10 cellular contexts compared by ENCODE assay signal in the genomic region with DNA sequence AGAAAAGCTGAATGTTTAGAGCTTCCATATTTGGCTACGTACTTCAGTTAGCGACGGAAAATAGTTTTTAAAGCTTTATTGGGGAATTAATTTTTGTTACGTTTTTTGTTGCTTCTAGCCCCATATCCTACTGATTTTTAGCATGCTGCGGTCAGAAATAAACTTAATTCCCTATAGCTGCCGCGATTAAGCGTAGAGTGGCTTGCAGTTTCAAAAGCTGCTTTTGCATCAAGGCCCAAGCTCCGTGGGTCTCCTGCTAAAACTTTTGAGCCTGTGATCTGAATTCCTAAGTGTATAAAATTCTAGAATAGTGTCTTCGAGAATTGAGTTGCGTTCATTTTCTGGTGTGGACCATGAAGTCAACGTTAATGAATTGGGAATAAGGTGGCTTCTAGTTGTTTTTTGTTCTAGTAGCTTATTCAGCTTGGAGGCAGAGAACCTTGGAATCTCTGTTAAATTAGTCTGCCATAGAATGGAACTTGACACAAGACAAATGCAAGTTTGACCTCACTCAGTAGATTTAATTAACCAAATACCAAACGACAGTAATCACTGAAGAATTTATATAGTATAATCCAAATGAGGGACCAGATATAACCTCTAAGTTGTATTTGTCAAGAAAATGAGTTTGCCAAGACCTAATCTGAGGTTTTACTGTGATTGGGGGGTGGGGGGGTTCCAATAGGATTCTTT. TPM values are rescaled to one million over a fixed set of nuclear protein-coding genes. Genes with fewer than 3 reads are reported as not detected.
DNase-seq lines count a peak whose midpoint lies in the region; ATAC-seq and TF ChIP-seq lines count a peak whose summit lies in the region.
"Had no signal": no experiment of that assay in that cellular context is flagged by ENCODE, and none has a peak within 500 bp of the region (broad histone marks: within the 10 kb centered on the region; RNA-seq: fewer than 3 reads in every experiment).

No MANE protein-coding gene starts in this region.

- ATAC-seq in lower lobe of right lung (no peak), HG03159 (IDR thresholded peaks at IDR 0.05; ENCODE audit: unreplicated experiment) (no peak)

- H3K9me3 ChIP-seq in lower lobe of right lung = no peaks in the 10 kb centered on the region
- no peaks in the 10 kb centered on the region for H3K9me3 ChIP-seq in transverse colon

- H3K36me3 ChIP-seq in lower lobe of right lung (no peaks in the 10 kb centered on the region), transverse colon (no peaks in the 10 kb centered on the region)

- H3K27me3 Mint-ChIP-seq in activated naive CD4-positive, alpha-beta T cell treated with anti-CD3 and anti-CD28 coated beads, Interleukin-2, amount 10 ng/mL, durations not matched to agents 7 days and 5 days = no peaks in the 10 kb centered on the region

- WGBS in transverse colon (ENCODE audit: low coverage in 1 of 2), 2 donors = 6 to 7% methylated on average over 13 of the region's 13 CpGs

- TF ChIP-seq CTCF in astrocyte of the spinal cord (IDR thresholded peaks at IDR 0.05; ENCODE audit: low read depth, low read length) (no peak), lower lobe of right lung (IDR thresholded peaks at IDR 0.05) (no peak), transverse colon (IDR thresholded peaks at IDR 0.05) (no peak)

- peak overlapping the region; percentile 95 for H3K27ac ChIP-seq in lower lobe of right lung
- H3K27ac ChIP-seq in transverse colon = peak overlapping the region; percentile 93 to 97 (median 96)

- in situ Hi-C loops in astrocyte of the spinal cord (cut with HindIII; ENCODE audit: low sequenced_read_pairs) = no loop called here
- in situ Hi-C loops in transverse colon (cut with MboI; ENCODE audit: low pct_ligation_motif_present in 1 of 4, low pct_unique_long_range_greater_than_20kb in 1 of 4, low sequenced_read_pairs in 3 of 4) = no loop called here

- H3K4me3 Mint-ChIP-seq in activated naive CD4-positive, alpha-beta T cell treated with anti-CD3 and anti-CD28 coated beads, Interleukin-2, amount 10 ng/mL, durations not matched to agents 7 days and 5 days = peak overlapping the region; percentile 96

- CTCF ChIA-PET in activated naive CD4-positive, alpha-beta T cell treated with anti-CD3 and anti-CD28 coated beads, Interleukin-2, amount 10 ng/mL, durations not matched to agents 7 days and 5 days (lab: Charles Lee) = interaction anchor here (1.2 kb wide), 1 partner anchor 15 kb away, joined by 3 read pairs; no protein-coding TSS in a partner anchor

- H3K4me3 ChIP-seq in astrocyte of the spinal cord (ENCODE audit: low read depth, low read length) = peak overlapping the region; percentile 97
- H3K4me3 ChIP-seq in lower lobe of right lung = peak overlapping the region; percentile 95
- H3K4me3 ChIP-seq in transverse colon = peak overlapping the region; percentile 85 to 99 (median 91)

- no peaks in the 10 kb centered on the region for H3K27me3 ChIP-seq in lower lobe of right lung (ENCODE audit: low read depth)
- no peaks in the 10 kb centered on the region for H3K27me3 ChIP-seq in transverse colon

- H3K4me1 ChIP-seq in lower lobe of right lung (peaks cover 53% of the 10 kb centered on the region), transverse colon (peaks cover 15 to 56% (median 23%) of the 10 kb centered on the region in 4 donors)

- H3K9me3 Mint-ChIP-seq in activated naive CD4-positive, alpha-beta T cell treated with anti-CD3 and anti-CD28 coated beads, Interleukin-2, amount 10 ng/mL, durations not matched to agents 7 days and 5 days = no peaks in the 10 kb centered on the region

- peaks cover 40% of the 10 kb centered on the region for H3K4me1 Mint-ChIP-seq in activated naive CD4-positive, alpha-beta T cell treated with anti-CD3 and anti-CD28 coated beads, Interleukin-2, amount 10 ng/mL, durations not matched to agents 7 days and 5 days

- DNase-seq in activated naive CD4-positive, alpha-beta T cell treated with anti-CD3 and anti-CD28 coated beads, Interleukin-2, amount 10 ng/mL, durations not matched to agents 7 days and 5 days = no peak
- no peak for DNase-seq in activated naive CD4-positive, alpha-beta T cell treated with Interleukin-2 at 50 U/mL for 16 hours
- DNase-seq in astrocyte of the spinal cord (ENCODE audit: low read depth, low spot score) (peak; percentile 18), lower lobe of right lung (no peak), transverse colon (no peak), cerebellar nuclear complex (lab: John Stamatoyannopoulos, UW) (no peak), NCI-H69 (lab: John Stamatoyannopoulos, UW) (no peak)

- peak overlapping the region; percentile 97 for H3K27ac Mint-ChIP-seq in activated naive CD4-positive, alpha-beta T cell treated with anti-CD3 and anti-CD28 coated beads, Interleukin-2, amount 10 ng/mL, durations not matched to agents 7 days and 5 days

- peaks cover 12% of the 10 kb centered on the region for H3K36me3 Mint-ChIP-seq in activated naive CD4-positive, alpha-beta T cell treated with anti-CD3 and anti-CD28 coated beads, Interleukin-2, amount 10 ng/mL, durations not matched to agents 7 days and 5 days

- no peak for TF ChIP-seq EP300 in transverse colon (IDR thresholded peaks at IDR 0.05; ENCODE audit: low read depth)

- no peak for TF ChIP-seq POLR2A in transverse colon (IDR thresholded peaks at IDR 0.05)

- intact Hi-C loops in lower lobe of right lung (cut with DNase I) = no loop called here
- intact Hi-C loops in transverse colon (cut with DNase I; ENCODE audit: low total_unique reads) = loop anchor here (2.0 kb wide), 1 partner anchor 51 kb away; the partner anchor contains the start of gene CCDC136

RNA-seq across cellular contexts. Expression of gene CALU, which starts 1.0 kb away (rescaled TPM):
- total RNA-seq in lower lobe of right lung = 84.6 TPM
- 1,000 to 10,000 TPM in 1 of 4 donors, 10 to 100 TPM in 3; 23.6 to 1,780 (median 44.0) TPM for total RNA-seq in transverse colon

RNA-seq across cellular contexts. Expression of gene OPN1SW, which starts 35.5 kb away (rescaled TPM):
- total RNA-seq in lower lobe of right lung (not detected), transverse colon (not detected)
- total RNA-seq: lung microvascular endothelial cell, NCI-H460 had no signal

RNA-seq across cellular contexts. Expression of gene CCDC136, which starts 51.6 kb away (rescaled TPM):
- total RNA-seq in lower lobe of right lung = 3.0 TPM
- 10 to 100 TPM in 2 of 4 donors, 1 to 10 TPM in 2; 1.9 to 16.5 (median 8.3) TPM for total RNA-seq in transverse colon
